10 cellular contexts compared by ENCODE assay signal in the genomic region with DNA sequence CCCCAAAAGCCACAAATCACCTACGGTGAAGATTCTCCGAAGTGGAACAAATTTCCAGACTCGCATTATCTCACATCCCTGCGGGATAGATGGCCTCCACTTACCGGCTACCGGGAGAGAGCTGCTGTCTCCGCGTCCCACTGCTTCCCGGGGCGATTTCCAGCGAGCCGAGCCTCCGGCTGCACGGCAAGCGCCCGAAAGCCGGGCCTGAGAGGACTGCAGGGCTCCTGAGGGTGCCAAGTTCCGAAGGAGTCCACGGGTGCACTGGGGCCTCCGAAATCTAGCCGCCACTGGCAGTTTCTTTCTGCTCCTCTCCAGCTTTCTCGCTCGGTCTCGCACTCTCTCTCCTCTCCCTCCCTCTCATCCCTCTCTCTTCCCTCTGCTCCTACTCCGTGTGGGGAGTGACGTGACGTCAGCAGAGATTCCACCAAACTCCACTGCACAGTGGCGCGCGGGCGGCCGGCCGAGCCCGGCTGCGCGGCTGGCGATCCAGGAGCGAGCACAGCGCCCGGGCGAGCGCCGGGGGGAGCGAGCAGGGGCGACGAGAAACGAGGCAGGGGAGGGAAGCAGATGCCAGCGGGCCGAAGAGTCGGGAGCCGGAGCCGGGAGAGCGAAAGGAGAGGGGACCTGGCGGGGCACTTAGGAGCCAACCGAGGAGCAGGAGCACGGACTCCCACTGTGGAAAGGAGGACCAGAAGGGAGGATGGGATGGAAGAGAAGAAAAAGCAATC. TPM values are rescaled to one million over a fixed set of nuclear protein-coding genes. Genes with fewer than 3 reads are reported as not detected.
DNase-seq lines count a peak whose midpoint lies in the region; ATAC-seq and TF ChIP-seq lines count a peak whose summit lies in the region.
"Had no signal": no experiment of that assay in that cellular context is flagged by ENCODE, and none has a peak within 500 bp of the region (broad histone marks: within the 10 kb centered on the region; RNA-seq: fewer than 3 reads in every experiment).

No MANE protein-coding gene starts in this region.

- H3K4me1 ChIP-seq in NT2/D1 (ENCODE audit: insufficient read depth, insufficient read length): peaks cover 2% of the 10 kb centered on the region
- H3K4me1 ChIP-seq in gastroesophageal sphincter: peaks cover 0 to 42% (median 10%) of the 10 kb centered on the region in 3 donors
- no peaks in the 10 kb centered on the region for H3K4me1 ChIP-seq in MM.1S (ENCODE audit: low read length)

- TF ChIP-seq EP300 in gastroesophageal sphincter (IDR thresholded peaks at IDR 0.05): no peak

- H3K9ac ChIP-seq in NT2/D1 (ENCODE audit: insufficient read length, low read depth) (peak overlapping the region; percentile 42), MM.1S (ENCODE audit: low read length) (no peak overlapping the region)

- no peaks in the 10 kb centered on the region for H3F3A ChIP-seq in MM.1S (ENCODE audit: insufficient read depth, low read length)

- no peaks in the 10 kb centered on the region for H3K79me2 ChIP-seq in MM.1S (ENCODE audit: low read length)

- no peak for TF ChIP-seq CTCF in gastroesophageal sphincter (IDR thresholded peaks at IDR 0.05)
- no peak for TF ChIP-seq CTCF in progenitor cell of endocrine pancreas (IDR thresholded peaks at IDR 0.05; ENCODE audit: unreplicated experiment)
- no peak for TF ChIP-seq CTCF in MM.1S (IDR thresholded peaks at IDR 0.05; ENCODE audit: low read length)

- no peaks in the 10 kb centered on the region for H4K20me1 ChIP-seq in MM.1S (ENCODE audit: insufficient read depth, low read length)

- no peak overlapping the region for H3K4me2 ChIP-seq in MM.1S (ENCODE audit: low read depth, low read length)

- H2AFZ ChIP-seq in MM.1S (ENCODE audit: low read length): no peak overlapping the region

- ATAC-seq in gastroesophageal sphincter (peak; percentile 88), GM21447 (IDR thresholded peaks at IDR 0.05; ENCODE audit: unreplicated experiment) (no peak)

- H3K27ac ChIP-seq in gastroesophageal sphincter (peak overlapping the region; percentile 5 to 94 (median 86)), MM.1S (ENCODE audit: low read length) (no peak overlapping the region)
- H3K27ac ChIP-seq: adrenal gland had no signal

- WGBS in gastroesophageal sphincter (ENCODE audit: low coverage in 1 of 2), 2 donors: 0 to 3% methylated on average over 17 to 19 of the region's 56 CpGs

- H3K9me2 ChIP-seq in MM.1S (replicated peaks; ENCODE audit: insufficient read depth, low read length): no peaks in the 10 kb centered on the region

- no peaks in the 10 kb centered on the region for H3K9me3 Mint-ChIP-seq in progenitor cell of endocrine pancreas (ENCODE audit: low read depth)

- peak overlapping the region; percentile 67 for H3K4me3 Mint-ChIP-seq in progenitor cell of endocrine pancreas (ENCODE audit: low read depth)

- no peaks in the 10 kb centered on the region for H3K36me3 Mint-ChIP-seq in progenitor cell of endocrine pancreas (ENCODE audit: insufficient read depth)

- peaks cover 100% of the 10 kb centered on the region for H3K27me3 ChIP-seq in NT2/D1 (ENCODE audit: insufficient read depth, insufficient read length)
- peaks cover 100% of the 10 kb centered on the region for H3K27me3 ChIP-seq in gastroesophageal sphincter
- no peaks in the 10 kb centered on the region for H3K27me3 ChIP-seq in MM.1S (replicated peaks; ENCODE audit: insufficient read depth, low read length)

- peak; percentile 84 for DNase-seq in ELF-1 (ENCODE audit: low read depth, low spot score)
- no peak for DNase-seq in NT2/D1 (ENCODE audit: low read depth, low spot score)
- DNase-seq in progenitor cell of endocrine pancreas (ENCODE audit: low spot score, unreplicated experiment): no peak
- no peak for DNase-seq in NCI-H2107 (lab: John Stamatoyannopoulos, UW)
- DNase-seq in MM.1S: no peak
- no peak for DNase-seq in anterior cingulate cortex (lab: John Stamatoyannopoulos, UW)
- DNase-seq: NCI-H1105 had no signal

- H3K4me3 ChIP-seq in NT2/D1 (ENCODE audit: insufficient read length, low read depth): peak overlapping the region; percentile 49
- peak overlapping the region; percentile 37 to 58 for H3K4me3 ChIP-seq in gastroesophageal sphincter
- H3K4me3 ChIP-seq in MM.1S (ENCODE audit: low read length): no peak overlapping the region
- H3K4me3 ChIP-seq: adrenal gland had no signal

- TF ChIP-seq POLR2A in gastroesophageal sphincter (IDR thresholded peaks at IDR 0.05): peak in 1 of 2 donors; percentile 12

- H3K9me3 ChIP-seq in NT2/D1 (ENCODE audit: insufficient read depth, low read length): no peaks in the 10 kb centered on the region
- H3K9me3 ChIP-seq in gastroesophageal sphincter: no peaks in the 10 kb centered on the region
- no peaks in the 10 kb centered on the region for H3K9me3 ChIP-seq in MM.1S (replicated peaks; ENCODE audit: insufficient read depth, low read length)
- H3K9me3 ChIP-seq: adrenal gland had no signal

- H3K27ac Mint-ChIP-seq in progenitor cell of endocrine pancreas: peak overlapping the region; percentile 75

- peaks cover 95% of the 10 kb centered on the region for H3K27me3 Mint-ChIP-seq in progenitor cell of endocrine pancreas

- H3K36me3 ChIP-seq in NT2/D1 (ENCODE audit: insufficient read depth, insufficient read length, low read length): no peaks in the 10 kb centered on the region
- H3K36me3 ChIP-seq in gastroesophageal sphincter: no peaks in the 10 kb centered on the region
- H3K36me3 ChIP-seq in MM.1S (replicated peaks; ENCODE audit: insufficient read depth, low read length): no peaks in the 10 kb centered on the region
- H3K36me3 ChIP-seq: adrenal gland had no signal

- H3K4me1 Mint-ChIP-seq in progenitor cell of endocrine pancreas (ENCODE audit: low read depth): peaks cover 39% of the 10 kb centered on the region

RNA-seq across cellular contexts. Expression of a gene that starts 14.0 kb away (rescaled TPM):
- total RNA-seq in gastroesophageal sphincter: 10 to 100 TPM in 2 of 4 donors, 1 to 10 TPM in 2; 3.5 to 31.3 (median 18.2) TPM
- 5.3 and 7.4 TPM in 2 replicates for total RNA-seq in progenitor cell of endocrine pancreas
- total RNA-seq: adrenal gland had no signal
